In genomic region chr6:36985384-36985962, GRCh38 we compare ENCODE assay signal across 7 cellular contexts. TPM values are rescaled to one million over a fixed set of nuclear protein-coding genes. Genes with fewer than 3 reads are reported as not detected.
DNase-seq lines count a peak whose midpoint lies in the region; ATAC-seq and FAIRE-seq lines count a peak whose summit lies in the region.

No MANE protein-coding gene starts in this region.

- peaks cover 2 to 6% of the 10 kb centered on the region in 2 donors for H3K36me3 ChIP-seq in esophagus (ENCODE audit: control insufficient read depth in 2 of 2, insufficient read depth in 2 of 2, low read length in 1 of 2)
- peaks cover 0 to 2% of the 10 kb centered on the region in 2 donors for H3K36me3 ChIP-seq in small intestine (ENCODE audit: control insufficient read depth in 2 of 2, insufficient read depth in 2 of 2, low read length in 2 of 2)

- ATAC-seq in GM19328 (IDR thresholded peaks at IDR 0.05; ENCODE audit: unreplicated experiment) (peak; percentile 21), GM18861 (IDR thresholded peaks at IDR 0.05; ENCODE audit: unreplicated experiment) (no peak)

- FAIRE-seq in small intestine (lab: Jason Lieb, UNC) = no peak

- WGBS in esophagus, 2 donors = 0% methylated on average over 26 of the region's 26 CpGs
- WGBS in small intestine, 3 donors = 0% methylated on average over 26 of the region's 26 CpGs

- peak; percentile 38 for DNase-seq in M059J (ENCODE audit: low read depth)
- DNase-seq in small intestine = no peak
- DNase-seq in DMS114 treated with DMSO at 0.1 percent for 48 hours (lab: John Stamatoyannopoulos, UW; ENCODE audit: unreplicated experiment) = no peak
- no peak for DNase-seq in NCI-H1105 treated with DMSO at 0.1 percent for 48 hours (lab: John Stamatoyannopoulos, UW)

- no peaks in the 10 kb centered on the region for H3K9me3 ChIP-seq in esophagus (ENCODE audit: control insufficient read depth in 2 of 2, insufficient read depth in 1 of 2, low read depth in 1 of 2, low read length in 1 of 2)
- H3K9me3 ChIP-seq in small intestine (ENCODE audit: control insufficient read depth, low read depth) = no peaks in the 10 kb centered on the region

- peak overlapping the region; percentile 96 for H3K27ac ChIP-seq in esophagus (ENCODE audit: low read depth in 2 of 2, low read length in 1 of 2)
- peak overlapping the region; percentile 13 to 89 for H3K27ac ChIP-seq in small intestine (ENCODE audit: low read depth in 1 of 2, low read length in 1 of 2)

- peak overlapping the region; percentile 99 for H3K4me3 ChIP-seq in esophagus (ENCODE audit: low read depth in 1 of 2, low read length in 2 of 2)
- H3K4me3 ChIP-seq in small intestine (ENCODE audit: low read depth in 1 of 2, low read length in 2 of 2) = peak overlapping the region; percentile 93 to 100

- H3K27me3 ChIP-seq in esophagus (ENCODE audit: control insufficient read depth in 1 of 2, insufficient read depth in 2 of 2, low read length in 2 of 2) (no peaks in the 10 kb centered on the region), small intestine (ENCODE audit: control insufficient read depth in 2 of 2, insufficient read depth in 2 of 2, low read length in 2 of 2) (no peaks in the 10 kb centered on the region)

- H3K4me1 ChIP-seq in esophagus (ENCODE audit: control insufficient read depth in 2 of 2, insufficient read depth in 2 of 2, low read length in 1 of 2) (peaks cover 0 to 14% of the 10 kb centered on the region in 2 donors), small intestine (ENCODE audit: control insufficient read depth in 2 of 2, insufficient read depth in 1 of 2, low read depth in 1 of 2, low read length in 1 of 2) (peaks cover 6 to 11% of the 10 kb centered on the region in 2 donors)

RNA-seq across cellular contexts. Expression of gene MTCH1, which starts 0.5 kb away (rescaled TPM):
- 385 and 490 TPM in 2 replicates for total RNA-seq in M059J (2014; rRNA removed; shearing (Covaris generic))
- 100 to 1,000 TPM in 1 of 2 donors, 10 to 100 TPM in 1; 58.0 to 107 TPM for polyA plus RNA-seq in esophagus
- polyA plus RNA-seq in small intestine = 100 to 1,000 TPM; 122 to 134 (median 125) TPM

RNA-seq across cellular contexts. Expression of gene FGD2, which starts 20.0 kb away (rescaled TPM):
- not detected in 2 replicates for total RNA-seq in M059J (2014; rRNA removed; shearing (Covaris generic))
- polyA plus RNA-seq in esophagus = 1 to 10 TPM; 4.1 to 4.3 TPM
- polyA plus RNA-seq in small intestine = 1 to 10 TPM; 1.1 to 8.8 (median 5.7) TPM

RNA-seq across cellular contexts. Expression of gene PI16, which starts 30.9 kb away (rescaled TPM):
- total RNA-seq in M059J (2014; rRNA removed; shearing (Covaris generic)) = not detected in 2 replicates
- 1 to 10 TPM; 1.9 to 2.7 TPM for polyA plus RNA-seq in esophagus
- 1 to 10 TPM in 1 of 3 donors, under 1 TPM in 1, not detected in 1; 0.27 to 2.3 TPM for polyA plus RNA-seq in small intestine
